1 cellular context compared by ENCODE assay signal in genomic region chr1:9797049-9797448, GRCh38.
TF ChIP-seq lines count a peak whose summit lies in the region.

No MANE protein-coding gene starts in this region.

TF ChIP-seq in HepG2, 621 proteins besides CTCF, POLR2A, EP300 and RAD21 (continued from another document):
- TF ChIP-seq ZNF770 (CRISPR knock-in tag; IDR thresholded peaks at IDR 0.05) = peak; percentile 46; the same call in 1 of the 2 replicates
